Comparison of ENCODE assay signal across 17 cellular contexts in the genomic region with DNA sequence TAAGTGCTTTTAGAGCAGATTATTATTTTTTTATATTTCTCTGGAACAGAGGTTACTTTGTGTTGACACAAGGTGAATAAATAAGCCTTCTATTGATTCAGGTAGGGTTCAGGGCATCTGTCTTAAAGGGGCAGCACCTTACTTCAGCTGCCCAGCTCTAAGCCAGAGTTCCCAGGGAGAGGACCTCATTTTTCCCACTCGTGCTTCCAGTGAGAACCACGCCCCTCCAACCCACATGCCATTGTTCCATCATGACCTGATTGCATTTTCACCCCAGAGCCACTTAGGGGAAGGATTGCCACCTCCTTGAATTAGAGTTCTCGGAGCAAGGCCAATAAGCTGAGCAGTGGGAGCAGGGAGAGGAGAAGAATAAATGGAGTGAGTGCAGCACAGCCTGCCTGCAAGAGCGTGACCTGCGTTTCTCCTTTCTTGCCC.
DNase-seq lines count a peak whose midpoint lies in the region; ATAC-seq and FAIRE-seq lines count a peak whose summit lies in the region.
"Had no signal": no experiment of that assay in that cellular context is flagged by ENCODE, and none has a peak within 500 bp of the region (broad histone marks: within the 10 kb centered on the region; RNA-seq: fewer than 3 reads in every experiment).

No MANE protein-coding gene starts in this region.

- ATAC-seq in HG03520 (IDR thresholded peaks at IDR 0.05; ENCODE audit: unreplicated experiment) = no peak
- ATAC-seq: gastrocnemius medialis had no signal

- H3K4me3 ChIP-seq in small intestine (ENCODE audit: low read depth in 1 of 2, low read length in 2 of 2) = no peak overlapping the region
- H3K4me3 ChIP-seq: cardiac muscle cell, gastrocnemius medialis, SJCRH30 had no signal

- FAIRE-seq in islet of Langerhans (lab: Jason Lieb, UNC) = peak; percentile 90
- FAIRE-seq in small intestine (lab: Jason Lieb, UNC) = no peak

- H3K27ac ChIP-seq in small intestine (ENCODE audit: low read depth in 1 of 2, low read length in 1 of 2) = peak overlapping the region in 1 of 2 donors; percentile 38
- H3K27ac ChIP-seq: cardiac muscle cell, gastrocnemius medialis, SJCRH30 had no signal

- no peaks in the 10 kb centered on the region for H3K36me3 ChIP-seq in small intestine (ENCODE audit: control insufficient read depth in 2 of 2, insufficient read depth in 2 of 2, low read length in 2 of 2)
- H3K36me3 ChIP-seq: cardiac muscle cell, gastrocnemius medialis, SJCRH30 had no signal

- H3K9me3 ChIP-seq in small intestine (ENCODE audit: control insufficient read depth, low read depth) = no peaks in the 10 kb centered on the region
- H3K9me3 ChIP-seq: gastrocnemius medialis, SJCRH30 had no signal

- peaks cover 4 to 5% of the 10 kb centered on the region in 2 donors for H3K4me1 ChIP-seq in small intestine (ENCODE audit: control insufficient read depth in 2 of 2, insufficient read depth in 1 of 2, low read depth in 1 of 2, low read length in 1 of 2)
- H3K4me1 ChIP-seq: SJCRH30 had no signal

- H3K27me3 ChIP-seq in small intestine (ENCODE audit: control insufficient read depth in 2 of 2, insufficient read depth in 2 of 2, low read length in 2 of 2) = no peaks in the 10 kb centered on the region
- H3K27me3 ChIP-seq: cardiac muscle cell, gastrocnemius medialis, SJCRH30 had no signal

- DNase-seq in NCI-H510A treated with DMSO at 0.1 percent for 48 hours (lab: John Stamatoyannopoulos, UW) (peak; percentile 65), NCI-H510A (lab: John Stamatoyannopoulos, UW) (no peak), NCI-H748 treated with DMSO at 0.1 percent for 48 hours (lab: John Stamatoyannopoulos, UW) (peak; percentile 76), small intestine (peak; percentile 74), cortex of kidney (lab: John Stamatoyannopoulos, UW) (no peak)
- DNase-seq in stimulated activated CD4-positive, alpha-beta T cell treated with anti-CD3 and anti-CD28 coated beads, Interleukin-12 subunit alpha, Interleukin-12 subunit beta, amount 100 ng/mL, for 4 hours = no peak
- DNase-seq: ACHN; activated CD4-positive, alpha-beta T cell treated with anti-CD3 and anti-CD28 coated beads, Interleukin-2, amount 10 ng/mL, durations not matched to agents 7 days and 5 days; activated naive CD8-positive, alpha-beta T cell treated with anti-CD3 and anti-CD28 coated beads, Interleukin-2, amount 10 ng/mL, durations not matched to agents 7 days and 5 days; COR-L47; gastrocnemius medialis; NCI-H187; SJCRH30; T-helper 9 cell had no signal

- 17 to 56% (median 28%) methylated on average over 5 of the region's 5 CpGs for WGBS in small intestine, 3 donors

Comparison
In these comparisons a context has a peak if more than half of its experiments do, and no peak if none do; other contexts are left out.
1. DNase-seq: peak in NCI-H510A treated with DMSO at 0.1 percent for 48 hours (single experiment), NCI-H748 treated with DMSO at 0.1 percent for 48 hours (single experiment) and small intestine (single experiment); none in NCI-H510A (single experiment), stimulated activated CD4-positive, alpha-beta T cell treated with anti-CD3 and anti-CD28 coated beads, Interleukin-12 subunit alpha, Interleukin-12 subunit beta, amount 100 ng/mL, for 4 hours (single experiment) and cortex of kidney (single experiment).